ENCODE assay signal across 8 cellular contexts in the genomic region with DNA sequence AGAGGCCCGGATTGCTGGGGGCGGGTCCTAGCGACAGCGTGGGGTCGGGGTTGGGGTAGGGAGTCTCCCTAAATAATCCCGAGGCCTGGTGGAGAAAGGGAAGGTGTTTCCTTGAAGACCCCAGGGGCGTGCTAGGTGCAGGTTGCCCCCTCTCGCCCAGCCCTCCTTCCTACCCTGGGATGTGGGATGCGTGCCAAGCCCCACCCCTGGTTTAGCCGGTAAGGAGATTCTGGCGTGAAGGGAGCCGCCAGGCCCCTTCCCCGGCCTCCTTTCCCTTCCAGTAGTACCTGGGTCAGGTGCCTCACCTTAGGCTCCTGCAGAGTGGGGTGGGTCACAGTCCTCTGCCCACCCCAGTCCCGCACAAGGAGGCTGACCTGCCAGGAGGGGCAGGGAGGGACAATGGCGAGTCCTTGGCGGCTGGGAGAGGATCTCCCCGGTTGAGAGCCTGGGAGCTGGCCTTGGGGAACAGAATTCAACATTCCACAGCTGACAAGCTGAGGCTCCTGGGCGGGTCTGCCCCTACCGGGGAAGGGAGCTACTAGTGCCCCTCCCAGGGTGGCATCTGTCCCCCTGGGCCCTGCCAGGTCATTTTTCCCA. TPM values are rescaled to one million over a fixed set of nuclear protein-coding genes. Genes with fewer than 3 reads are reported as not detected.
A peak's percentile ranks its signal among the peaks of the same experiment; 100 is the strongest.
DNase-seq lines count a peak whose midpoint lies in the region; ATAC-seq and TF ChIP-seq lines count a peak whose summit lies in the region.

No MANE protein-coding gene starts in this region.

- H3K9ac ChIP-seq in endodermal cell (ENCODE audit: extremely low read depth, low read length, poor library complexity, severe bottlenecking) (peak overlapping the region; percentile 69), mucosa of stomach (ENCODE audit: low read length) (peak overlapping the region; percentile 92)

- no peaks in the 10 kb centered on the region for H3K27me3 Mint-ChIP-seq in activated CD8-positive, alpha-beta memory T cell treated with anti-CD3 and anti-CD28 coated beads, Interleukin-2, amount 10 ng/mL, durations not matched to agents 7 days and 5 days
- no peaks in the 10 kb centered on the region for H3K27me3 Mint-ChIP-seq in endodermal cell (ENCODE audit: insufficient read depth)

- no peak for ATAC-seq in activated CD8-positive, alpha-beta memory T cell treated with anti-CD3 and anti-CD28 coated beads, Interleukin-2, amount 10 ng/mL, durations not matched to agents 7 days and 5 days
- no peak for ATAC-seq in HG02623 (IDR thresholded peaks at IDR 0.05; ENCODE audit: unreplicated experiment)

- WGBS in endodermal cell (ENCODE audit: insufficient coverage in 1 of 2, insufficient read length in 1 of 2), 2 experiments = 23% methylated on average over 7 to 19 of the region's 19 CpGs

- peaks cover 46% of the 10 kb centered on the region for H3K4me1 Mint-ChIP-seq in activated CD8-positive, alpha-beta memory T cell treated with anti-CD3 and anti-CD28 coated beads, Interleukin-2, amount 10 ng/mL, durations not matched to agents 7 days and 5 days
- peaks cover 32% of the 10 kb centered on the region for H3K4me1 Mint-ChIP-seq in endodermal cell

- H3K27me3 ChIP-seq in endodermal cell (ENCODE audit: control insufficient read depth, insufficient read depth, low read length, poor library complexity, severe bottlenecking) = no peaks in the 10 kb centered on the region
- H3K27me3 ChIP-seq in mucosa of stomach (ENCODE audit: control insufficient read depth, insufficient read depth, low read length) = peaks cover 7% of the 10 kb centered on the region

- no peaks in the 10 kb centered on the region for H3K9me3 Mint-ChIP-seq in activated CD8-positive, alpha-beta memory T cell treated with anti-CD3 and anti-CD28 coated beads, Interleukin-2, amount 10 ng/mL, durations not matched to agents 7 days and 5 days (ENCODE audit: low read depth)
- H3K9me3 Mint-ChIP-seq in endodermal cell = no peaks in the 10 kb centered on the region

- H3K4me1 ChIP-seq in endodermal cell (ENCODE audit: control insufficient read depth, insufficient read depth, low read length) (no peaks in the 10 kb centered on the region), mucosa of stomach (ENCODE audit: control insufficient read depth, insufficient read depth, low read length) (peaks cover 22% of the 10 kb centered on the region)

- H3K9me3 ChIP-seq in endodermal cell (ENCODE audit: control insufficient read depth, low read length) = no peaks in the 10 kb centered on the region
- no peaks in the 10 kb centered on the region for H3K9me3 ChIP-seq in mucosa of stomach (ENCODE audit: control insufficient read depth, low read length)

- peak overlapping the region; percentile 86 for H3K4me3 Mint-ChIP-seq in activated CD8-positive, alpha-beta memory T cell treated with anti-CD3 and anti-CD28 coated beads, Interleukin-2, amount 10 ng/mL, durations not matched to agents 7 days and 5 days
- peak overlapping the region; percentile 75 for H3K4me3 Mint-ChIP-seq in endodermal cell

- H3K36me3 Mint-ChIP-seq in activated CD8-positive, alpha-beta memory T cell treated with anti-CD3 and anti-CD28 coated beads, Interleukin-2, amount 10 ng/mL, durations not matched to agents 7 days and 5 days = peaks cover 2% of the 10 kb centered on the region
- H3K36me3 Mint-ChIP-seq in endodermal cell (ENCODE audit: low read depth) = peaks cover 8% of the 10 kb centered on the region

- POLR2A ChIA-PET in RWPE1 (lab: Yijun Ruan, JAX; ENCODE audit: low non-redundant PET) = no interaction called here

- peak; percentile 48 for DNase-seq in activated CD8-positive, alpha-beta memory T cell treated with anti-CD3 and anti-CD28 coated beads, Interleukin-2, amount 10 ng/mL, durations not matched to agents 7 days and 5 days
- DNase-seq in activated CD8-positive, alpha-beta memory T cell treated with anti-CD3 and anti-CD28 coated beads, Interleukin-2, amount 50 U/mL, for 4 hours = no peak
- DNase-seq in RWPE1 (ENCODE audit: low spot score) = peak; percentile 71
- peak; percentile 77 for DNase-seq in endodermal cell
- no peak for DNase-seq in SKM-1 treated with dmso at 0.1 percent for 144 hours (lab: John Stamatoyannopoulos, UW; ENCODE audit: unreplicated experiment)
- no peak for DNase-seq in activated CD4-positive, CD25-positive, alpha-beta regulatory T cell treated with anti-CD3 and anti-CD28 coated beads, Interleukin-2, amount 50 U/mL, for 72 hours

- H3K27ac ChIP-seq in RWPE1 = peak overlapping the region; percentile 72
- H3K27ac ChIP-seq in endodermal cell (ENCODE audit: low read depth, low read length) = no peak overlapping the region

- CTCF ChIA-PET in activated CD8-positive, alpha-beta memory T cell treated with anti-CD3 and anti-CD28 coated beads, Interleukin-2, amount 10 ng/mL, durations not matched to agents 7 days and 5 days (lab: Charles Lee) = interaction anchor here (0.9 to 12.3 kb wide), 3 partner anchors 11 to 200 kb away, joined by 3 to 124 read pairs (median 4); no protein-coding TSS in a partner anchor
- CTCF ChIA-PET in RWPE1 (lab: Yijun Ruan, JAX) = interaction anchor here (0.6 to 6.3 kb wide), 4 partner anchors 10 to 202 kb away, joined by 3 to 31 read pairs (median 6); no protein-coding TSS in a partner anchor

- TF ChIP-seq CTCF in RWPE1 (conservative IDR thresholded peaks at IDR 0.05; ENCODE audit: low read depth) (no peak), endodermal cell (conservative IDR thresholded peaks at IDR 0.05) (no peak)

- H3K27ac Mint-ChIP-seq in activated CD8-positive, alpha-beta memory T cell treated with anti-CD3 and anti-CD28 coated beads, Interleukin-2, amount 10 ng/mL, durations not matched to agents 7 days and 5 days = peak overlapping the region; percentile 71
- peak overlapping the region; percentile 85 for H3K27ac Mint-ChIP-seq in endodermal cell

- H3K4me3 ChIP-seq in endodermal cell (ENCODE audit: low read length) = peak overlapping the region; percentile 85
- peak overlapping the region; percentile 80 for H3K4me3 ChIP-seq in mucosa of stomach (ENCODE audit: low read length)

- H3K36me3 ChIP-seq in endodermal cell (ENCODE audit: control insufficient read depth, insufficient read depth, low read length) = peaks cover under 1% of the 10 kb centered on the region
- no peaks in the 10 kb centered on the region for H3K36me3 ChIP-seq in mucosa of stomach (ENCODE audit: control insufficient read depth, insufficient read depth, low read length)

RNA-seq across cellular contexts. Expression of a gene that starts 0.7 kb away (rescaled TPM):
- 10 to 100 TPM; 31.5 to 39.2 TPM for total RNA-seq in activated CD8-positive, alpha-beta memory T cell treated with anti-CD3 and anti-CD28 coated beads, Interleukin-2, amount 10 ng/mL, durations not matched to agents 7 days and 5 days
- 10 to 100 TPM; 49.3 to 50.3 TPM for total RNA-seq in endodermal cell
- polyA plus RNA-seq in endodermal cell (2013, experiment 1 of 2) = 35.5 TPM
- polyA plus RNA-seq in endodermal cell (2013, experiment 2 of 2) = 34.8 TPM

RNA-seq across cellular contexts. Expression of a gene that starts 17.5 kb away (rescaled TPM):
- total RNA-seq in activated CD8-positive, alpha-beta memory T cell treated with anti-CD3 and anti-CD28 coated beads, Interleukin-2, amount 10 ng/mL, durations not matched to agents 7 days and 5 days = not detected
- 1 to 10 TPM; 1.4 to 2.0 TPM for total RNA-seq in endodermal cell
- 0.82 TPM for polyA plus RNA-seq in endodermal cell (2013, experiment 1 of 2)
- not detected for polyA plus RNA-seq in endodermal cell (2013, experiment 2 of 2)

RNA-seq across cellular contexts. Expression of a gene that starts 17.6 kb away (rescaled TPM):
- not detected for total RNA-seq in activated CD8-positive, alpha-beta memory T cell treated with anti-CD3 and anti-CD28 coated beads, Interleukin-2, amount 10 ng/mL, durations not matched to agents 7 days and 5 days
- 1 to 10 TPM in 1 of 2 donors, under 1 TPM in 1; 0.22 to 1.8 TPM for total RNA-seq in endodermal cell
- 0.25 TPM for polyA plus RNA-seq in endodermal cell (2013, experiment 1 of 2)
- 0.58 TPM for polyA plus RNA-seq in endodermal cell (2013, experiment 2 of 2)

RNA-seq across cellular contexts. Expression of a gene that starts 38.0 kb away (rescaled TPM):
- total RNA-seq in activated CD8-positive, alpha-beta memory T cell treated with anti-CD3 and anti-CD28 coated beads, Interleukin-2, amount 10 ng/mL, durations not matched to agents 7 days and 5 days = 1 to 10 TPM; 2.5 to 3.4 TPM
- total RNA-seq in endodermal cell = 1 to 10 TPM; 4.5 to 4.9 TPM
- 10.4 TPM for polyA plus RNA-seq in endodermal cell (2013, experiment 1 of 2)
- 10.0 TPM for polyA plus RNA-seq in endodermal cell (2013, experiment 2 of 2)

Comparison
In these comparisons a context has a peak if more than half of its experiments do, and no peak if none do; other contexts are left out.
1. DNase-seq: peak in activated CD8-positive, alpha-beta memory T cell treated with anti-CD3 and anti-CD28 coated beads, Interleukin-2, amount 10 ng/mL, durations not matched to agents 7 days and 5 days (single experiment), RWPE1 (single experiment) and endodermal cell (single experiment); none in activated CD8-positive, alpha-beta memory T cell treated with anti-CD3 and anti-CD28 coated beads, Interleukin-2, amount 50 U/mL, for 4 hours (single experiment), SKM-1 treated with dmso at 0.1 percent for 144 hours (single experiment) and activated CD4-positive, CD25-positive, alpha-beta regulatory T cell treated with anti-CD3 and anti-CD28 coated beads, Interleukin-2, amount 50 U/mL, for 72 hours (single experiment).